ENCODE assay signal across 1 cellular context in the genomic region with DNA sequence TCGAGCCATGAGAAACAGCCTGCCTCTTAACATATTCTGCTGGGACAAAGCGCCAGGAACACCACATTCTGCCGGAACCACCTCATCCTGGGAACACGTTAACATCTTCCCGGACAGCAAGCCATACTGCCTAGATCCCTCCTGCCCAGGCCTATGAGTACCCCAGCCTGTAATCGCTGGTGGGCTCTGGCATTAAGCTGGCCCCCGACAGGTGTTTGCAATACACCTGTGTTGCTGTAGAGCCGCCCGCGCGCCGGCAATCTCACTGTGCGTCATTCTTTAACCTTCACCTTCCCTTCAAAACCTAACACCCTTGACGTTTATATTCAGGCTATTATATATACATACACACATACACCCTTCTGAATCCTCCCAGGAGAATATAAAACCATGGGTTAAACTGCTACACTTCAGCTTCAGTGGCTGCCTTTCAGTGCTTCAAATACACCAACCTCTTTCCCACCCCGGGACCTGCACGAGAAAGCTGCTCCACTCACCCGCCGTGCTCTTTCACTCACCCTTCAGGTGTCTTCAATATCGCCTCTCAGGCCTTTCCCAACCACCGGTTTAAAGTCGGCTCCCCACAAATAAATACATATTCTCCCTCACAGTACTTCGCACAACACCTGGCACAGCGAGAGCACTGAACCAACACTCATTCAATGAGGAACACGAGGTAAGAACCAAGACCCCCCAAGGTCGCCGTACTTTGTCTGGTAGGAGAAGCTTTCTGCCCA.
TF ChIP-seq lines count a peak whose summit lies in the region.

No MANE protein-coding gene starts in this region.

TF ChIP-seq in K562, 482 proteins besides CTCF, POLR2A, EP300 and RAD21 (continued from another document):
- TF ChIP-seq, protein P1, sequence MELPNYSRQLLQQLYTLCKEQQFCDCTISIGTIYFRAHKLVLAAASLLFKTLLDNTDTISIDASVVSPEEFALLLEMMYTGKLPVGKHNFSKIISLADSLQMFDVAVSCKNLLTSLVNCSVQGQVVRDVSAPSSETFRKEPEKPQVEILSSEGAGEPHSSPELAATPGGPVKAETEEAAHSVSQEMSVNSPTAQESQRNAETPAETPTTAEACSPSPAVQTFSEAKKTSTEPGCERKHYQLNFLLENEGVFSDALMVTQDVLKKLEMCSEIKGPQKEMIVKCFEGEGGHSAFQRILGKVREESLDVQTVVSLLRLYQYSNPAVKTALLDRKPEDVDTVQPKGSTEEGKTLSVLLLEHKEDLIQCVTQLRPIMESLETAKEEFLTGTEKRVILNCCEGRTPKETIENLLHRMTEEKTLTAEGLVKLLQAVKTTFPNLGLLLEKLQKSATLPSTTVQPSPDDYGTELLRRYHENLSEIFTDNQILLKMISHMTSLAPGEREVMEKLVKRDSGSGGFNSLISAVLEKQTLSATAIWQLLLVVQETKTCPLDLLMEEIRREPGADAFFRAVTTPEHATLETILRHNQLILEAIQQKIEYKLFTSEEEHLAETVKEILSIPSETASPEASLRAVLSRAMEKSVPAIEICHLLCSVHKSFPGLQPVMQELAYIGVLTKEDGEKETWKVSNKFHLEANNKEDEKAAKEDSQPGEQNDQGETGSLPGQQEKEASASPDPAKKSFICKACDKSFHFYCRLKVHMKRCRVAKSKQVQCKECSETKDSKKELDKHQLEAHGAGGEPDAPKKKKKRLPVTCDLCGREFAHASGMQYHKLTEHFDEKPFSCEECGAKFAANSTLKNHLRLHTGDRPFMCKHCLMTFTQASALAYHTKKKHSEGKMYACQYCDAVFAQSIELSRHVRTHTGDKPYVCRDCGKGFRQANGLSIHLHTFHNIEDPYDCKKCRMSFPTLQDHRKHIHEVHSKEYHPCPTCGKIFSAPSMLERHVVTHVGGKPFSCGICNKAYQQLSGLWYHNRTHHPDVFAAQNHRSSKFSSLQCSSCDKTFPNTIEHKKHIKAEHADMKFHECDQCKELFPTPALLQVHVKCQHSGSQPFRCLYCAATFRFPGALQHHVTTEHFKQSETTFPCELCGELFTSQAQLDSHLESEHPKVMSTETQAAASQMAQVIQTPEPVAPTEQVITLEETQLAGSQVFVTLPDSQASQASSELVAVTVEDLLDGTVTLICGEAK (IDR thresholded peaks at IDR 0.05): no peak
- TF ChIP-seq, protein P1 (CRISPR knock-in tag; IDR thresholded peaks at IDR 0.05): peak; percentile 20; the same call in 1 of the 2 replicates
- TF ChIP-seq, protein P2, sequence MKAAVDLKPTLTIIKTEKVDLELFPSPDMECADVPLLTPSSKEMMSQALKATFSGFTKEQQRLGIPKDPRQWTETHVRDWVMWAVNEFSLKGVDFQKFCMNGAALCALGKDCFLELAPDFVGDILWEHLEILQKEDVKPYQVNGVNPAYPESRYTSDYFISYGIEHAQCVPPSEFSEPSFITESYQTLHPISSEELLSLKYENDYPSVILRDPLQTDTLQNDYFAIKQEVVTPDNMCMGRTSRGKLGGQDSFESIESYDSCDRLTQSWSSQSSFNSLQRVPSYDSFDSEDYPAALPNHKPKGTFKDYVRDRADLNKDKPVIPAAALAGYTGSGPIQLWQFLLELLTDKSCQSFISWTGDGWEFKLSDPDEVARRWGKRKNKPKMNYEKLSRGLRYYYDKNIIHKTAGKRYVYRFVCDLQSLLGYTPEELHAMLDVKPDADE (conservative IDR thresholded peaks at IDR 0.05; ENCODE audit: control insufficient read depth, low read depth, low read length): no peak
